Comparison of ENCODE assay signal across 26 cellular contexts in genomic region chr14:61574514-61574807, GRCh38.
DNase-seq lines count a peak whose midpoint lies in the region; ATAC-seq, FAIRE-seq and TF ChIP-seq lines count a peak whose summit lies in the region.
"Had no signal": no experiment of that assay in that cellular context is flagged by ENCODE, and none has a peak within 500 bp of the region (broad histone marks: within the 10 kb centered on the region; RNA-seq: fewer than 3 reads in every experiment).

No MANE protein-coding gene starts in this region.

- intact Hi-C loops in activated naive CD4-positive, alpha-beta T cell treated with anti-CD3 and anti-CD28 coated beads for 36 hours (cut with micrococcal nuclease): loop anchor here (1.0 to 5.0 kb wide), 3 partner anchors 20 to 232 kb away; no protein-coding TSS in a partner anchor
- intact Hi-C loops in thyroid gland (cut with DNase I): no loop called here

- no peak overlapping the region for H2BK120ac ChIP-seq in mesenchymal stem cell (ENCODE audit: low read depth, low read length)

- H2BK12ac ChIP-seq in mesenchymal stem cell (ENCODE audit: low read length in 2 of 2): peak overlapping the region in 1 of 2 experiments; percentile 70

- H2BK5ac ChIP-seq in mesenchymal stem cell (ENCODE audit: low read depth, low read length, poor library complexity, severe bottlenecking): peak overlapping the region; percentile 80

- TF ChIP-seq POLR2A in thyroid gland (IDR thresholded peaks at IDR 0.05) (no peak), H54 (IDR thresholded peaks at IDR 0.05; ENCODE audit: low read depth, low read length) (no peak)

- peak overlapping the region in 1 of 2 experiments; percentile 5 for H3K18ac ChIP-seq in mesenchymal stem cell (ENCODE audit: low read depth in 1 of 2, low read length in 2 of 2)

- H3K23ac ChIP-seq in mesenchymal stem cell (ENCODE audit: low read length in 2 of 2): no peak overlapping the region

- peaks cover 9% of the 10 kb centered on the region for H3K79me1 ChIP-seq in mesenchymal stem cell (replicated peaks; ENCODE audit: low read length, poor library complexity, severe bottlenecking)

- DNase-seq in activated naive CD4-positive, alpha-beta T cell treated with anti-CD3 and anti-CD28 coated beads for 36 hours: no peak
- DNase-seq in activated naive CD4-positive, alpha-beta T cell treated with anti-CD3 and anti-CD28 coated beads, Interleukin-2, amount 50 U/mL, for 16 hours: no peak
- DNase-seq in epithelial cell of esophagus (ENCODE audit: low read depth) (peak; percentile 80), mesenchymal stem cell (no peak), thyroid gland (no peak), H54 (ENCODE audit: insufficient read length, low spot score) (no peak), cerebellar nuclear complex (lab: John Stamatoyannopoulos, UW) (no peak)
- DNase-seq: 8988T; activated CD4-positive, CD25-positive, alpha-beta regulatory T cell treated with anti-CD3 and anti-CD28 coated beads, Interleukin-2, amount 50 U/mL, for 72 hours; activated CD8-positive, alpha-beta memory T cell treated with anti-CD3 and anti-CD28 coated beads for 24 hours; activated naive CD8-positive, alpha-beta T cell treated with anti-CD3 and anti-CD28 coated beads, Interleukin-2, amount 10 ng/mL, durations not matched to agents 7 days and 5 days; GF-D8; glutamatergic neuron; H9; left ventricle myocardium superior; MG63; NCI-H146; ovary; stimulated activated CD4-positive, alpha-beta T cell treated with anti-CD3 and anti-CD28 coated beads, Interleukin-1b, Interleukin-23, amount 100 ng/mL, for 48 hours had no signal

- peak overlapping the region; percentile 96 for H2AK5ac ChIP-seq in mesenchymal stem cell (ENCODE audit: low read length, severe bottlenecking)

- H3K14ac ChIP-seq in mesenchymal stem cell (ENCODE audit: low read length in 2 of 2): no peak overlapping the region

- H3K9me3 Mint-ChIP-seq in activated naive CD4-positive, alpha-beta T cell treated with anti-CD3 and anti-CD28 coated beads for 36 hours: no peaks in the 10 kb centered on the region
- H3K9me3 Mint-ChIP-seq: activated naive CD8-positive, alpha-beta T cell treated with anti-CD3 and anti-CD28 coated beads, Interleukin-2, amount 10 ng/mL, durations not matched to agents 7 days and 5 days; H9; stimulated activated naive CD8-positive, alpha-beta T cell treated with anti-CD3 and anti-CD28 coated beads, Interleukin-15, Interleukin-2, amounts not matched to agents 100 ng/mL and 50 ng/mL, for 24 hours had no signal

- peak overlapping the region; percentile 74 for H3K27ac Mint-ChIP-seq in activated naive CD4-positive, alpha-beta T cell treated with anti-CD3 and anti-CD28 coated beads for 36 hours
- H3K27ac Mint-ChIP-seq: activated naive CD8-positive, alpha-beta T cell treated with anti-CD3 and anti-CD28 coated beads, Interleukin-2, amount 10 ng/mL, durations not matched to agents 7 days and 5 days; H9; stimulated activated naive CD8-positive, alpha-beta T cell treated with anti-CD3 and anti-CD28 coated beads, Interleukin-15, Interleukin-2, amounts not matched to agents 100 ng/mL and 50 ng/mL, for 24 hours had no signal

- no peak overlapping the region for H4K8ac ChIP-seq in mesenchymal stem cell (ENCODE audit: low read length)

- H2BK15ac ChIP-seq in mesenchymal stem cell (ENCODE audit: low read depth, poor library complexity, severe bottlenecking): no peak overlapping the region

- TF ChIP-seq CTCF in epithelial cell of esophagus (IDR thresholded peaks at IDR 0.05; ENCODE audit: insufficient read depth, low read depth, low read length, missing control alignments): no peak
- no peak for TF ChIP-seq CTCF in thyroid gland (IDR thresholded peaks at IDR 0.05)

- H3K27ac ChIP-seq in mesenchymal stem cell (ENCODE audit: low read length, poor library complexity, severe bottlenecking) (peak overlapping the region; percentile 96), thyroid gland (peak overlapping the region in 2 of 3 donors; percentile 32 to 63)
- H3K27ac ChIP-seq: C4-2B, ovary, SK-N-MC had no signal

- H3K27me3 ChIP-seq in mesenchymal stem cell (ENCODE audit: control insufficient read depth in 1 of 2, insufficient read depth in 1 of 2, low read length in 2 of 2) (no peaks in the 10 kb centered on the region), thyroid gland (no peaks in the 10 kb centered on the region)
- H3K27me3 ChIP-seq: MG63, ovary had no signal

- WGBS in mesenchymal stem cell: 83% methylated on average over 5 of the region's 7 CpGs
- 75 to 92% methylated on average over 7 of the region's 7 CpGs for WGBS in thyroid gland, 2 donors

- no peaks in the 10 kb centered on the region for H3K36me3 Mint-ChIP-seq in activated naive CD4-positive, alpha-beta T cell treated with anti-CD3 and anti-CD28 coated beads for 36 hours (ENCODE audit: low read depth)

- H3K9me3 ChIP-seq in mesenchymal stem cell (ENCODE audit: control insufficient read depth, low read length): no peaks in the 10 kb centered on the region
- no peaks in the 10 kb centered on the region for H3K9me3 ChIP-seq in thyroid gland
- H3K9me3 ChIP-seq: MG63, ovary had no signal

- H3K4me3 ChIP-seq in epithelial cell of esophagus (ENCODE audit: low read length) (no peak overlapping the region), mesenchymal stem cell (ENCODE audit: insufficient read depth in 1 of 2, low read depth in 1 of 2, low read length in 2 of 2) (no peak overlapping the region), thyroid gland (replicated peaks in 1 of 3) (no peak overlapping the region)
- H3K4me3 ChIP-seq: dorsolateral prefrontal cortex, MG63, ovary, SK-N-MC had no signal

- CTCF ChIA-PET in activated naive CD4-positive, alpha-beta T cell treated with anti-CD3 and anti-CD28 coated beads for 36 hours (lab: Charles Lee): interaction anchor here (1.0 to 1.6 kb wide), 3 partner anchors 12 to 263 kb away, joined by 3 read pairs; no protein-coding TSS in a partner anchor

- no peak for FAIRE-seq in H54 (lab: Jason Lieb, UNC)
- FAIRE-seq: GM12891, GM19239 had no signal

- H3K9ac ChIP-seq in mesenchymal stem cell (ENCODE audit: low read length): peak overlapping the region; percentile 64

- H3K4me3 Mint-ChIP-seq in activated naive CD4-positive, alpha-beta T cell treated with anti-CD3 and anti-CD28 coated beads for 36 hours: no peak overlapping the region
- H3K4me3 Mint-ChIP-seq: activated naive CD8-positive, alpha-beta T cell treated with anti-CD3 and anti-CD28 coated beads, Interleukin-2, amount 10 ng/mL, durations not matched to agents 7 days and 5 days; H9; stimulated activated naive CD8-positive, alpha-beta T cell treated with anti-CD3 and anti-CD28 coated beads, Interleukin-15, Interleukin-2, amounts not matched to agents 100 ng/mL and 50 ng/mL, for 24 hours had no signal

- H3K4me2 ChIP-seq in mesenchymal stem cell (ENCODE audit: low read length, poor library complexity, severe bottlenecking): no peak overlapping the region

- H3K36me3 ChIP-seq in mesenchymal stem cell (ENCODE audit: control insufficient read depth in 1 of 2, insufficient read depth in 2 of 2, low read depth in 1 of 2, low read length in 2 of 2) (no peaks in the 10 kb centered on the region), thyroid gland (no peaks in the 10 kb centered on the region)
- H3K36me3 ChIP-seq: MG63, ovary had no signal

- no peak overlapping the region for H4K91ac ChIP-seq in mesenchymal stem cell (ENCODE audit: low read length)

- no peaks in the 10 kb centered on the region for H3K27me3 Mint-ChIP-seq in activated naive CD4-positive, alpha-beta T cell treated with anti-CD3 and anti-CD28 coated beads for 36 hours (ENCODE audit: low read depth)
- H3K27me3 Mint-ChIP-seq: stimulated activated naive CD8-positive, alpha-beta T cell treated with anti-CD3 and anti-CD28 coated beads, Interleukin-15, Interleukin-2, amounts not matched to agents 100 ng/mL and 50 ng/mL, for 24 hours had no signal

- H3K4me1 ChIP-seq in mesenchymal stem cell (ENCODE audit: control insufficient read depth, insufficient read depth, low read depth, low read length): peaks cover 15% of the 10 kb centered on the region
- H3K4me1 ChIP-seq in thyroid gland: peaks cover 16 to 42% of the 10 kb centered on the region in 2 donors

- no peak overlapping the region for H2AFZ ChIP-seq in mesenchymal stem cell (ENCODE audit: low read depth, low read length)

- ATAC-seq in HG03025 (IDR thresholded peaks at IDR 0.05; ENCODE audit: low FRiP score, unreplicated experiment): no peak
- ATAC-seq: left ventricle myocardium superior had no signal

- peaks cover 76% of the 10 kb centered on the region for H3K4me1 Mint-ChIP-seq in activated naive CD4-positive, alpha-beta T cell treated with anti-CD3 and anti-CD28 coated beads for 36 hours (ENCODE audit: low read depth)

- H3K4ac ChIP-seq in mesenchymal stem cell (ENCODE audit: low read depth in 1 of 2, low read length in 2 of 2): no peak overlapping the region
